24 cellular contexts compared by ENCODE assay signal in the genomic region with DNA sequence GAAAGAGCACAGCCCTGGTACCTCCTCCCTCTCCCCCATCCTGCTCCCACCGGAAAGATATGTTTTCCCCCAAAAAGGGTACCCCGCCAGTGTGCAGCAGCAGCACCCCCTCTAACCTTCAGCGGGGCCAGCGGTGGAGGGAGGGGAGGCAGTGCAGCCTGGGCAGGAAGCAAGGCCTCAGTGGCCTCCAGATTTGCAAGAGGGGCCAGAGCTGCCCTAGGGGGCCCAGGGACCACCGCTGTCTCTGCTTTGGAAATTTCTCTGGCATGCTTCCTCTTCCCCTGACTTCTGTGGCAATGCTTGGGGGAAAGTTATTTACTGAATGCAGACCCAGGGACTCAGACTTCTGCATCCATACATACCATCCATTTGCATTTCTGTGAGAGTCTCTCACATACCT.
DNase-seq lines count a peak whose midpoint lies in the region; ATAC-seq and TF ChIP-seq lines count a peak whose summit lies in the region.
"Had no signal": no experiment of that assay in that cellular context is flagged by ENCODE, and none has a peak within 500 bp of the region (broad histone marks: within the 10 kb centered on the region; RNA-seq: fewer than 3 reads in every experiment).

No MANE protein-coding gene starts in this region.

- H3K4me3 Mint-ChIP-seq in endodermal cell, result no peak overlapping the region
- H3K4me3 Mint-ChIP-seq: effector memory CD8-positive, alpha-beta T cell; neural crest cell had no signal

- H3K4me1 ChIP-seq in mammary epithelial cell (ENCODE audit: insufficient read depth, low read length), result peaks cover 49% of the 10 kb centered on the region
- peaks cover 0 to 14% of the 10 kb centered on the region in 2 donors for H3K4me1 ChIP-seq in breast epithelium
- no peaks in the 10 kb centered on the region for H3K4me1 ChIP-seq in endodermal cell (ENCODE audit: control insufficient read depth, insufficient read depth, low read length)

- H3K27ac ChIP-seq in mammary epithelial cell (ENCODE audit: insufficient read depth, low read depth, low read length) (no peak overlapping the region), breast epithelium (no peak overlapping the region), SK-N-MC (no peak overlapping the region), endodermal cell (ENCODE audit: low read depth, low read length) (no peak overlapping the region)
- H3K27ac ChIP-seq: coronary artery, upper lobe of right lung, VCaP had no signal

- no peak for TF ChIP-seq CTCF in mammary epithelial cell (conservative IDR thresholded peaks at IDR 0.05 in 1 of 2, IDR thresholded peaks at IDR 0.05 in 1 of 2; ENCODE audit: extremely low read depth in 1 of 2, insufficient read depth in 1 of 2, low read depth in 1 of 2, low read length in 2 of 2)
- TF ChIP-seq CTCF in breast epithelium (IDR thresholded peaks at IDR 0.05), result no peak
- no peak for TF ChIP-seq CTCF in endodermal cell (conservative IDR thresholded peaks at IDR 0.05)

- intact Hi-C loops in mammary epithelial cell (cut with micrococcal nuclease), result no loop called here
- intact Hi-C loops in breast epithelium (cut with DNase I; ENCODE audit: low total_unique reads), result no loop called here

- H3K4me3 ChIP-seq in mammary epithelial cell (replicated peaks in 1 of 3; ENCODE audit: insufficient read depth in 1 of 3, low read depth in 2 of 3, low read length in 3 of 3) (no peak overlapping the region), breast epithelium (no peak overlapping the region), SK-N-MC (peak overlapping the region; percentile 19; the same call in 1 of the 2 replicates), endodermal cell (ENCODE audit: low read length) (no peak overlapping the region)
- H3K4me3 ChIP-seq: coronary artery, lung, right atrium auricular region, upper lobe of right lung had no signal

- dilution Hi-C loops in mammary epithelial cell (cut with HindIII; ENCODE audit: low sequenced_read_pairs), result no loop called here

- 95% methylated on average over 5 of the region's 5 CpGs for WGBS in mammary epithelial cell (ENCODE audit: low coverage, missing lambda C conversion rate)
- WGBS in endodermal cell (ENCODE audit: insufficient coverage in 1 of 2, insufficient read length in 1 of 2), 2 experiments, result 40 to 80% methylated on average over 1 to 5 of the region's 5 CpGs

- H3K9me3 Mint-ChIP-seq in endodermal cell, result no peaks in the 10 kb centered on the region
- H3K9me3 Mint-ChIP-seq: effector memory CD8-positive, alpha-beta T cell; neural crest cell had no signal

- DNase-seq in mammary epithelial cell, result no peak
- DNase-seq in breast epithelium (ENCODE audit: low spot score in 2 of 2), result no peak
- DNase-seq in SK-N-MC (ENCODE audit: low read depth, low spot score), result no peak
- peak; percentile 64 for DNase-seq in endodermal cell
- DNase-seq in stimulated activated CD4-positive, alpha-beta T cell treated with anti-CD3 and anti-CD28 coated beads, Interleukin-15, amount 100 ng/mL, for 24 hours, result no peak
- no peak for DNase-seq in Kasumi-1 (lab: John Stamatoyannopoulos, UW)
- DNase-seq: activated CD4-positive, alpha-beta T cell treated with anti-CD3 and anti-CD28 coated beads, Interleukin-2, amount 50 U/mL, for 4 hours; activated effector memory CD4-positive, alpha-beta T cell treated with anti-CD3 and anti-CD28 coated beads, Interleukin-2, amount 50 U/mL, for 16 hours; activated T-cell treated with anti-CD3 and anti-CD28 coated beads for 4 hours; Calu3; effector memory CD8-positive, alpha-beta T cell; foreskin fibroblast; NCI-H1105 treated with DMSO at 0.1 percent for 48 hours; NCI-H2029 treated with DMSO at 0.1 percent for 48 hours; NCI-H774; stimulated activated CD4-positive, alpha-beta T cell treated with anti-CD3 and anti-CD28 coated beads, Interleukin-4, amount 100 ng/mL, for 1 hour had no signal

- ATAC-seq in HG02840 (IDR thresholded peaks at IDR 0.05; ENCODE audit: low FRiP score, unreplicated experiment), result no peak
- ATAC-seq: effector memory CD8-positive, alpha-beta T cell; esophagus mucosa had no signal

- H3K79me2 ChIP-seq in mammary epithelial cell (ENCODE audit: insufficient read depth, low read length), result no peaks in the 10 kb centered on the region

- H3K4me1 Mint-ChIP-seq in endodermal cell, result peaks cover 23% of the 10 kb centered on the region

- in situ Hi-C loops in mammary epithelial cell (cut with MboI; ENCODE audit: low sequenced_read_pairs in 2 of 2), result no loop called here

- no peaks in the 10 kb centered on the region for H3K9me3 ChIP-seq in mammary epithelial cell (replicated peaks; ENCODE audit: insufficient read depth, low read length)
- no peaks in the 10 kb centered on the region for H3K9me3 ChIP-seq in breast epithelium
- H3K9me3 ChIP-seq in SK-N-MC (ENCODE audit: low read depth, low read length), result no peaks in the 10 kb centered on the region
- no peaks in the 10 kb centered on the region for H3K9me3 ChIP-seq in endodermal cell (ENCODE audit: control insufficient read depth, low read length)
- H3K9me3 ChIP-seq: right atrium auricular region, upper lobe of right lung had no signal

- H3K27me3 ChIP-seq in mammary epithelial cell (ENCODE audit: insufficient read depth, low read length) (no peaks in the 10 kb centered on the region), breast epithelium (no peaks in the 10 kb centered on the region), endodermal cell (ENCODE audit: control insufficient read depth, insufficient read depth, low read length, poor library complexity, severe bottlenecking) (no peaks in the 10 kb centered on the region)
- H3K27me3 ChIP-seq: right atrium auricular region, upper lobe of right lung had no signal

- no peak overlapping the region for H2AFZ ChIP-seq in mammary epithelial cell (ENCODE audit: low read depth, low read length)

- no peak overlapping the region for H3K27ac Mint-ChIP-seq in endodermal cell
- H3K27ac Mint-ChIP-seq: effector memory CD8-positive, alpha-beta T cell had no signal

- H3K27me3 Mint-ChIP-seq in endodermal cell (ENCODE audit: insufficient read depth), result no peaks in the 10 kb centered on the region

- H3K36me3 ChIP-seq in mammary epithelial cell (ENCODE audit: insufficient read depth, low read length), result no peaks in the 10 kb centered on the region
- no peaks in the 10 kb centered on the region for H3K36me3 ChIP-seq in breast epithelium
- H3K36me3 ChIP-seq in SK-N-MC (ENCODE audit: insufficient read depth, low read length), result no peaks in the 10 kb centered on the region
- H3K36me3 ChIP-seq in endodermal cell (ENCODE audit: control insufficient read depth, insufficient read depth, low read length), result no peaks in the 10 kb centered on the region
- H3K36me3 ChIP-seq: right atrium auricular region, upper lobe of right lung had no signal

- CTCF ChIA-PET in mammary epithelial cell (lab: Charles Lee; ENCODE audit: low non-redundant PET), result no interaction called here

- H3K36me3 Mint-ChIP-seq in endodermal cell (ENCODE audit: low read depth), result no peaks in the 10 kb centered on the region

- H3K4me2 ChIP-seq in mammary epithelial cell (ENCODE audit: insufficient read depth, low read depth, low read length), result peak overlapping the region; percentile 44

- no peak for TF ChIP-seq POLR2A in breast epithelium (IDR thresholded peaks at IDR 0.05)

- H4K20me1 ChIP-seq in mammary epithelial cell (ENCODE audit: insufficient read depth, low read length), result no peaks in the 10 kb centered on the region

- BruUV-seq in mammary epithelial cell (replicated peaks; lab: Mats Ljungman, UMichigan), result no TSS peak

- H3K9ac ChIP-seq in mammary epithelial cell (ENCODE audit: insufficient read depth, low read length) (no peak overlapping the region), SK-N-MC (ENCODE audit: insufficient read length) (no peak overlapping the region), endodermal cell (ENCODE audit: extremely low read depth, low read length, poor library complexity, severe bottlenecking) (no peak overlapping the region)
